ENCODE assay signal across 10 cellular contexts in the genomic region with DNA sequence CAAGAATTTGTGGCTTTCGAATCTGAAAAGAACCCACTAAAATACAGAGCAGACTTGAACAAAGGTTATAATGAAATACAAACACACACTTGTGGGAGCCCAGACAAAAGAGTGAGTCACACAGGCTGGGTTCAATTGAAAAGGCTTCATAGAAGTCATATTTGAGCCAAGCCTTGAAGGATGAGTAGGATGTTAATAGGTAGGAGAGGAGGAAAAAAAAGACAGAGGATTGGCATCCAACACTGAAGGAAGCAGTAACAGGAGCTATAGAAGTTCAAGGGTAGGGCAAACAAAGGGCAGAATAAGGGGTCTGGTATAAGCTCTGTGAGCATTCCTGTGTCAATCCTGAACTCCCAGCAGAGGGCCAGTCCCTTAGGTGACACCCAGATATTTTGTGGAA.
DNase-seq lines count a peak whose midpoint lies in the region; ATAC-seq, FAIRE-seq and TF ChIP-seq lines count a peak whose summit lies in the region.
"Had no signal": no experiment of that assay in that cellular context is flagged by ENCODE, and none has a peak within 500 bp of the region (broad histone marks: within the 10 kb centered on the region; RNA-seq: fewer than 3 reads in every experiment).

No MANE protein-coding gene starts in this region.

- H3K27ac ChIP-seq in A549: peak overlapping the region; percentile 78 to 91

- no peak overlapping the region for H3K4me3 ChIP-seq in A549
- H3K4me3 ChIP-seq in foreskin fibroblast (ENCODE audit: low read depth in 1 of 2, low read length in 2 of 2): no peak overlapping the region

- TF ChIP-seq CTCF in A549 (IDR thresholded peaks at IDR 0.05) (no peak), foreskin fibroblast (IDR thresholded peaks at IDR 0.05; ENCODE audit: low read depth, low read length) (no peak), mesothelial cell of epicardium (IDR thresholded peaks at IDR 0.05; ENCODE audit: unreplicated experiment) (no peak)

- FAIRE-seq in A549 (lab: Jason Lieb, UNC) (peak; percentile 92), H54 (lab: Jason Lieb, UNC) (peak; percentile 69)

- TF ChIP-seq POLR2A in A549 (IDR thresholded peaks at IDR 0.05; ENCODE audit: low read length) (no peak), H54 (IDR thresholded peaks at IDR 0.05; ENCODE audit: low read depth, low read length) (no peak)

- peak overlapping the region; percentile 65 for H3K4me2 ChIP-seq in A549

- POLR2A ChIA-PET in A549 (lab: Yijun Ruan, JAX) (interaction anchor here (1.1 to 1.9 kb wide), 4 partner anchors 13 to 325 kb away, joined by 4 to 17 read pairs (median 5); a partner anchor contains a TSS), T-cell (lab: Charles Lee) (interaction anchor here (0.6 to 0.7 kb wide), 2 partner anchors 10 to 126 kb away, joined by 3 to 4 read pairs; no protein-coding TSS in a partner anchor)

- TF ChIP-seq RAD21 in A549 (conservative IDR thresholded peaks at IDR 0.05 in 1 of 2, IDR thresholded peaks at IDR 0.05 in 1 of 2): no peak; a peak in 1 of 5 replicates

- H3K4me3 Mint-ChIP-seq in T-cell (peak overlapping the region in 1 of 3 donors; percentile 33), mesothelial cell of epicardium (no peak overlapping the region)

- peak; percentile 79 to 84 for ATAC-seq in A549
- peak in 3 of 4 experiments; percentile 9 to 43 (median 33) for ATAC-seq in T-cell (replicated peaks in 1 of 4)
- no peak for ATAC-seq in HG03521 (IDR thresholded peaks at IDR 0.05; ENCODE audit: unreplicated experiment)

- H3K27ac Mint-ChIP-seq in T-cell (peak overlapping the region; percentile 7 to 13), mesothelial cell of epicardium (no peak overlapping the region)

- H3K4me1 ChIP-seq in A549: peaks cover 90% of the 10 kb centered on the region

- TF ChIP-seq EP300 in A549 (IDR thresholded peaks at IDR 0.05): peak; percentile 24 to 57; a peak in 2 of 5 replicates

- peak; percentile 43 to 89 for DNase-seq in A549 (ENCODE audit: low read depth in 1 of 2, low spot score in 1 of 2)
- DNase-seq in H54 (ENCODE audit: insufficient read length, low spot score): peak; percentile 25
- DNase-seq in T-cell: no peak
- peak; percentile 71 to 85 for DNase-seq in foreskin fibroblast
- DNase-seq in mesothelial cell of epicardium (ENCODE audit: low spot score in 2 of 2, unreplicated experiment in 2 of 2): no peak
- no peak for DNase-seq in OCI-M2 (lab: John Stamatoyannopoulos, UW; ENCODE audit: unreplicated experiment)
- no peak for DNase-seq in islet precursor cell
- DNase-seq: activated CD4-positive, alpha-beta T cell treated with anti-CD3 and anti-CD28 coated beads, Interleukin-2, amount 50 U/mL, for 1 hour; NCI-H1092 treated with DMSO at 0.1 percent for 48 hours had no signal

- WGBS in A549 (ENCODE audit: missing lambda C conversion rate): 12% methylated on average over 1 of the region's 1 CpG

- H3K9me3 Mint-ChIP-seq in T-cell: no peaks in the 10 kb centered on the region
- H3K9me3 Mint-ChIP-seq in mesothelial cell of epicardium: no peaks in the 10 kb centered on the region

- H3K27me3 Mint-ChIP-seq in T-cell (no peaks in the 10 kb centered on the region), mesothelial cell of epicardium (ENCODE audit: low read depth) (no peaks in the 10 kb centered on the region)

- peaks cover 34% of the 10 kb centered on the region for H3K36me3 Mint-ChIP-seq in T-cell
- H3K36me3 Mint-ChIP-seq in mesothelial cell of epicardium: peaks cover 5% of the 10 kb centered on the region

- CTCF ChIA-PET in A549 (lab: Yijun Ruan, JAX) (interaction anchor here (1.0 to 2.3 kb wide), 5 partner anchors 8 to 188 kb away, joined by 3 to 6 read pairs (median 3); no protein-coding TSS in a partner anchor), T-cell (lab: Charles Lee) (interaction anchor here (0.6 to 0.7 kb wide), 4 partner anchors 16 to 159 kb away, joined by 3 to 11 read pairs (median 4); no protein-coding TSS in a partner anchor)

- no peaks in the 10 kb centered on the region for H3K9me3 ChIP-seq in A549

- H3K4me1 Mint-ChIP-seq in T-cell (peaks cover 65 to 76% (median 73%) of the 10 kb centered on the region in 3 donors), mesothelial cell of epicardium (peaks cover 25% of the 10 kb centered on the region)

TF ChIP-seq in A549, 52 proteins besides CTCF, POLR2A, EP300 and RAD21:
- peak; percentile 58 to 60; a peak in 2 of 5 replicates for TF ChIP-seq JUN (IDR thresholded peaks at IDR 0.05)
- no peak for TF ChIP-seq SREBF2 (IDR thresholded peaks at IDR 0.05)
- TF ChIP-seq KDM1A (IDR thresholded peaks at IDR 0.05; ENCODE audit: low read depth): no peak
- TF ChIP-seq JUNB (IDR thresholded peaks at IDR 0.05): peak; percentile 80
- TF ChIP-seq ESRRA (IDR thresholded peaks at IDR 0.05; ENCODE audit: borderline replicate concordance, low read length): peak; percentile 32; the same call in 1 of the 2 replicates
- peak; percentile 75; the same call in 1 of the 2 replicates for TF ChIP-seq FOSL2 (IDR thresholded peaks at IDR 0.05)
- peak; percentile 88 for TF ChIP-seq FOSL2 (CRISPR knock-in tag; IDR thresholded peaks at IDR 0.05)
- TF ChIP-seq GATA3 (IDR thresholded peaks at IDR 0.05; ENCODE audit: borderline replicate concordance): peak; percentile 45; the same call in 1 of the 2 replicates
- TF ChIP-seq, protein P1, sequence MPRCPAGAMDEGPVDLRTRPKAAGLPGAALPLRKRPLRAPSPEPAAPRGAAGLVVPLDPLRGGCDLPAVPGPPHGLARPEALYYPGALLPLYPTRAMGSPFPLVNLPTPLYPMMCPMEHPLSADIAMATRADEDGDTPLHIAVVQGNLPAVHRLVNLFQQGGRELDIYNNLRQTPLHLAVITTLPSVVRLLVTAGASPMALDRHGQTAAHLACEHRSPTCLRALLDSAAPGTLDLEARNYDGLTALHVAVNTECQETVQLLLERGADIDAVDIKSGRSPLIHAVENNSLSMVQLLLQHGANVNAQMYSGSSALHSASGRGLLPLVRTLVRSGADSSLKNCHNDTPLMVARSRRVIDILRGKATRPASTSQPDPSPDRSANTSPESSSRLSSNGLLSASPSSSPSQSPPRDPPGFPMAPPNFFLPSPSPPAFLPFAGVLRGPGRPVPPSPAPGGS (IDR thresholded peaks at IDR 0.05): 0 out of 3 replicates have a peak, but pooled peaks have one; percentile 64

Comparison
In these comparisons a context has a peak if more than half of its experiments do, and no peak if none do; other contexts are left out.
1. DNase-seq: peak in A549 (2 of 2), H54 (single experiment) and foreskin fibroblast (2 of 2); none in T-cell (0 of 34), mesothelial cell of epicardium (0 of 2), OCI-M2 (single experiment) and islet precursor cell (single experiment).